Comparison of ENCODE assay signal across 39 cellular contexts in genomic region chr17:3479988-3480387, GRCh38. TPM values are rescaled to one million over a fixed set of nuclear protein-coding genes. Genes with fewer than 3 reads are reported as not detected.
"Had no signal": no experiment of that assay in that cellular context is flagged by ENCODE, and none has a peak within 500 bp of the region (broad histone marks: within the 10 kb centered on the region; RNA-seq: fewer than 3 reads in every experiment).

No MANE protein-coding gene starts in this region.

- H3K27ac ChIP-seq: ascending aorta, cardiac muscle cell, WERI-Rb-1 had no signal

- H3K36me3 ChIP-seq: ascending aorta, cardiac muscle cell, WERI-Rb-1 had no signal

- ATAC-seq: activated CD4-positive, alpha-beta T cell treated with anti-CD3 and anti-CD28 coated beads for 36 hours; activated CD4-positive, CD25-positive, alpha-beta regulatory T cell treated with anti-CD3 and anti-CD28 coated beads, Interleukin-2, amount 50 U/mL, for 24 hours; activated CD8-positive, alpha-beta memory T cell treated with anti-CD3 and anti-CD28 coated beads, Interleukin-2, amount 10 ng/mL, durations not matched to agents 7 days and 5 days; activated CD8-positive, alpha-beta T cell treated with anti-CD3 and anti-CD28 coated beads, Interleukin-2, amount 10 ng/mL, durations not matched to agents 7 days and 5 days; activated naive CD8-positive, alpha-beta T cell treated with anti-CD3 and anti-CD28 coated beads, Interleukin-2, amount 50 U/mL, for 24 hours; WTC11 had no signal

- H3K27ac Mint-ChIP-seq: activated CD4-positive, alpha-beta memory T cell treated with anti-CD3 and anti-CD28 coated beads, Interleukin-2, amount 10 ng/mL, durations not matched to agents 7 days and 5 days; activated CD4-positive, alpha-beta T cell treated with anti-CD3 and anti-CD28 coated beads for 36 hours; activated CD4-positive, alpha-beta T cell treated with anti-CD3 and anti-CD28 coated beads, Interleukin-2, amount 10 ng/mL, durations not matched to agents 7 days and 5 days; activated CD8-positive, alpha-beta memory T cell treated with anti-CD3 and anti-CD28 coated beads, Interleukin-2, amount 10 ng/mL, durations not matched to agents 7 days and 5 days; activated CD8-positive, alpha-beta T cell treated with anti-CD3 and anti-CD28 coated beads, Interleukin-2, amount 10 ng/mL, durations not matched to agents 7 days and 5 days; activated naive CD4-positive, alpha-beta T cell treated with anti-CD3 and anti-CD28 coated beads, Interleukin-2, amount 10 ng/mL, durations not matched to agents 7 days and 5 days; activated naive CD4-positive, alpha-beta T cell treated with anti-CD3 and anti-CD28 coated beads, Interleukin-2, amount 50 U/mL, for 24 hours; activated naive CD8-positive, alpha-beta T cell; activated naive CD8-positive, alpha-beta T cell treated with anti-CD3 and anti-CD28 coated beads, Interleukin-2, amount 10 ng/mL, durations not matched to agents 7 days and 5 days; activated naive CD8-positive, alpha-beta T cell treated with anti-CD3 and anti-CD28 coated beads, Interleukin-2, amount 50 U/mL, for 24 hours; activated T-cell treated with anti-CD3 and anti-CD28 coated beads, Interleukin-2, amount 50 U/mL, for 24 hours; activated T-helper 2 cell treated with anti-CD3 and anti-CD28 coated beads, Interferon-gamma antibody, Interleukin-2, Interleukin-4, amounts not matched to agents 10 μg/mL and 5 μg/mL and 100 μg/mL, durations not matched to agents 14 hours and 24 hours and 36 hours; brain; T-helper 1 cell treated with Interleukin-12 subunit alpha and Interleukin-12 subunit beta and Interleukin-4 antibody, amounts not matched to agents 30 μg/mL and 1 μg/mL, for 36 hours; T-helper 2 cell treated with Interferon-gamma antibody and Interleukin-4, amounts not matched to agents 5 μg/mL and 100 μg/mL, for 36 hours had no signal

- H3K4me1 ChIP-seq: ascending aorta had no signal

- H3K4me3 Mint-ChIP-seq: activated CD4-positive, alpha-beta memory T cell treated with anti-CD3 and anti-CD28 coated beads, Interleukin-2, amount 10 ng/mL, durations not matched to agents 7 days and 5 days; activated CD4-positive, alpha-beta T cell treated with anti-CD3 and anti-CD28 coated beads for 36 hours; activated CD4-positive, alpha-beta T cell treated with anti-CD3 and anti-CD28 coated beads, Interleukin-2, amount 10 ng/mL, durations not matched to agents 7 days and 5 days; activated CD8-positive, alpha-beta memory T cell treated with anti-CD3 and anti-CD28 coated beads, Interleukin-2, amount 10 ng/mL, durations not matched to agents 7 days and 5 days; activated CD8-positive, alpha-beta T cell treated with anti-CD3 and anti-CD28 coated beads, Interleukin-2, amount 10 ng/mL, durations not matched to agents 7 days and 5 days; activated naive CD4-positive, alpha-beta T cell treated with anti-CD3 and anti-CD28 coated beads, Interleukin-2, amount 10 ng/mL, durations not matched to agents 7 days and 5 days; activated naive CD4-positive, alpha-beta T cell treated with anti-CD3 and anti-CD28 coated beads, Interleukin-2, amount 50 U/mL, for 24 hours; activated naive CD8-positive, alpha-beta T cell; activated naive CD8-positive, alpha-beta T cell treated with anti-CD3 and anti-CD28 coated beads, Interleukin-2, amount 10 ng/mL, durations not matched to agents 7 days and 5 days; activated naive CD8-positive, alpha-beta T cell treated with anti-CD3 and anti-CD28 coated beads, Interleukin-2, amount 50 U/mL, for 24 hours; activated T-cell treated with anti-CD3 and anti-CD28 coated beads, Interleukin-2, amount 50 U/mL, for 24 hours; brain; central memory CD8-positive, alpha-beta T cell; T-helper 1 cell treated with Interleukin-12 subunit alpha and Interleukin-12 subunit beta and Interleukin-4 antibody, amounts not matched to agents 30 μg/mL and 1 μg/mL, for 36 hours; T-helper 2 cell treated with Interferon-gamma antibody and Interleukin-4, amounts not matched to agents 5 μg/mL and 100 μg/mL, for 36 hours; WTC11 had no signal

- H3K4me1 Mint-ChIP-seq: activated CD4-positive, alpha-beta memory T cell treated with anti-CD3 and anti-CD28 coated beads, Interleukin-2, amount 10 ng/mL, durations not matched to agents 7 days and 5 days; activated CD4-positive, alpha-beta T cell treated with anti-CD3 and anti-CD28 coated beads for 36 hours; activated CD4-positive, alpha-beta T cell treated with anti-CD3 and anti-CD28 coated beads, Interleukin-2, amount 10 ng/mL, durations not matched to agents 7 days and 5 days; activated naive CD8-positive, alpha-beta T cell treated with anti-CD3 and anti-CD28 coated beads, Interleukin-2, amount 50 U/mL, for 24 hours had no signal

- H3K36me3 Mint-ChIP-seq: activated CD8-positive, alpha-beta memory T cell treated with anti-CD3 and anti-CD28 coated beads, Interleukin-2, amount 10 ng/mL, durations not matched to agents 7 days and 5 days; activated naive CD4-positive, alpha-beta T cell treated with anti-CD3 and anti-CD28 coated beads, Interleukin-2, amount 10 ng/mL, durations not matched to agents 7 days and 5 days; activated naive CD4-positive, alpha-beta T cell treated with anti-CD3 and anti-CD28 coated beads, Interleukin-2, amount 50 U/mL, for 24 hours; activated naive CD8-positive, alpha-beta T cell; activated naive CD8-positive, alpha-beta T cell treated with anti-CD3 and anti-CD28 coated beads, Interleukin-2, amount 10 ng/mL, durations not matched to agents 7 days and 5 days; brain; WTC11 had no signal

- DNase-seq: activated CD4-positive, alpha-beta memory T cell treated with anti-CD3 and anti-CD28 coated beads, Interleukin-2, amount 10 ng/mL, durations not matched to agents 7 days and 5 days; activated CD4-positive, alpha-beta T cell treated with anti-CD3 and anti-CD28 coated beads for 1 hour; activated CD4-positive, alpha-beta T cell treated with anti-CD3 and anti-CD28 coated beads for 36 hours; activated CD4-positive, alpha-beta T cell treated with anti-CD3 and anti-CD28 coated beads for 48 hours; activated CD4-positive, alpha-beta T cell treated with anti-CD3 and anti-CD28 coated beads, Interleukin-2, amount 10 ng/mL, durations not matched to agents 7 days and 5 days; activated CD4-positive, alpha-beta T cell treated with anti-CD3 and anti-CD28 coated beads, Interleukin-2, amount 50 U/mL, for 48 hours; activated CD4-positive, CD25-positive, alpha-beta regulatory T cell; activated CD8-positive, alpha-beta memory T cell treated with anti-CD3 and anti-CD28 coated beads for 24 hours; activated CD8-positive, alpha-beta memory T cell treated with anti-CD3 and anti-CD28 coated beads, Interleukin-2, amount 10 ng/mL, durations not matched to agents 7 days and 5 days; activated CD8-positive, alpha-beta memory T cell treated with anti-CD3 and anti-CD28 coated beads, Interleukin-2, amount 50 U/mL, for 48 hours; activated CD8-positive, alpha-beta T cell treated with anti-CD3 and anti-CD28 coated beads, Interleukin-2, amount 10 ng/mL, durations not matched to agents 7 days and 5 days; activated effector memory CD4-positive, alpha-beta T cell treated with Interleukin-2 at 50 U/mL for 16 hours; activated gamma-delta T cell; activated naive CD4-positive, alpha-beta T cell treated with anti-CD3 and anti-CD28 coated beads, Interleukin-2, amount 10 ng/mL, durations not matched to agents 7 days and 5 days; activated naive CD4-positive, alpha-beta T cell treated with Interleukin-2 at 50 U/mL for 16 hours; activated naive CD8-positive, alpha-beta T cell treated with anti-CD3 and anti-CD28 coated beads, Interleukin-2, amount 10 ng/mL, durations not matched to agents 7 days and 5 days; activated naive CD8-positive, alpha-beta T cell treated with anti-CD3 and anti-CD28 coated beads, Interleukin-2, amount 50 U/mL, for 24 hours; activated T-cell treated with anti-CD3 and anti-CD28 coated beads, Interleukin-2, amount 50 U/mL, for 24 hours; activated T-cell treated with anti-CD3 and anti-CD28 coated beads, Interleukin-2, amount 50 U/mL, for 48 hours; amygdala; anterior cingulate cortex; caudate nucleus; cerebellar nuclear complex; T-helper 2 cell; T-helper 9 cell; WERI-Rb-1 had no signal

- H3K9me3 ChIP-seq: ascending aorta had no signal

- H3K4me3 ChIP-seq: ascending aorta, cardiac muscle cell had no signal

- H3K9me3 Mint-ChIP-seq: activated CD4-positive, alpha-beta memory T cell treated with anti-CD3 and anti-CD28 coated beads, Interleukin-2, amount 10 ng/mL, durations not matched to agents 7 days and 5 days; activated CD4-positive, alpha-beta T cell treated with anti-CD3 and anti-CD28 coated beads, Interleukin-2, amount 10 ng/mL, durations not matched to agents 7 days and 5 days; activated naive CD4-positive, alpha-beta T cell treated with anti-CD3 and anti-CD28 coated beads, Interleukin-2, amount 10 ng/mL, durations not matched to agents 7 days and 5 days; activated naive CD4-positive, alpha-beta T cell treated with anti-CD3 and anti-CD28 coated beads, Interleukin-2, amount 50 U/mL, for 24 hours; activated naive CD8-positive, alpha-beta T cell treated with anti-CD3 and anti-CD28 coated beads, Interleukin-2, amount 10 ng/mL, durations not matched to agents 7 days and 5 days; activated naive CD8-positive, alpha-beta T cell treated with anti-CD3 and anti-CD28 coated beads, Interleukin-2, amount 50 U/mL, for 24 hours; activated T-cell treated with anti-CD3 and anti-CD28 coated beads, Interleukin-2, amount 50 U/mL, for 24 hours; activated T-helper 2 cell treated with anti-CD3 and anti-CD28 coated beads, Interferon-gamma antibody, Interleukin-2, Interleukin-4, amounts not matched to agents 10 μg/mL and 5 μg/mL and 100 μg/mL, durations not matched to agents 14 hours and 24 hours and 36 hours; central memory CD8-positive, alpha-beta T cell; T-helper 1 cell treated with Interleukin-12 subunit alpha and Interleukin-12 subunit beta and Interleukin-4 antibody, amounts not matched to agents 30 μg/mL and 1 μg/mL, for 36 hours; T-helper 2 cell treated with Interferon-gamma antibody and Interleukin-4, amounts not matched to agents 5 μg/mL and 100 μg/mL, for 36 hours; WTC11 had no signal

- H3K27me3 ChIP-seq: ascending aorta, cardiac muscle cell had no signal

RNA-seq across cellular contexts. Expression of gene ASPA, which starts 4.2 kb away (rescaled TPM):
- total RNA-seq: activated CD4-positive, alpha-beta memory T cell treated with anti-CD3 and anti-CD28 coated beads, Interleukin-2, amount 10 ng/mL, durations not matched to agents 7 days and 5 days; activated CD4-positive, alpha-beta T cell treated with anti-CD3 and anti-CD28 coated beads for 36 hours; activated CD4-positive, alpha-beta T cell treated with anti-CD3 and anti-CD28 coated beads, Interleukin-2, amount 10 ng/mL, durations not matched to agents 7 days and 5 days; activated CD8-positive, alpha-beta memory T cell treated with anti-CD3 and anti-CD28 coated beads, Interleukin-2, amount 10 ng/mL, durations not matched to agents 7 days and 5 days; activated CD8-positive, alpha-beta T cell treated with anti-CD3 and anti-CD28 coated beads, Interleukin-2, amount 10 ng/mL, durations not matched to agents 7 days and 5 days; activated naive CD8-positive, alpha-beta T cell treated with anti-CD3 and anti-CD28 coated beads, Interleukin-2, amount 10 ng/mL, durations not matched to agents 7 days and 5 days; activated T-helper 2 cell treated with anti-CD3 and anti-CD28 coated beads, Interferon-gamma antibody, Interleukin-2, Interleukin-4, amounts not matched to agents 10 μg/mL and 5 μg/mL and 100 μg/mL, durations not matched to agents 14 hours and 24 hours and 36 hours; bronchial epithelial cell; cardiac muscle cell; chondrocyte had no signal
- polyA plus RNA-seq: cardiac muscle cell had no signal

RNA-seq across cellular contexts. Expression of gene SPATA22, which starts 8.4 kb away (rescaled TPM):
- total RNA-seq: activated CD4-positive, alpha-beta memory T cell treated with anti-CD3 and anti-CD28 coated beads, Interleukin-2, amount 10 ng/mL, durations not matched to agents 7 days and 5 days; activated CD8-positive, alpha-beta T cell treated with anti-CD3 and anti-CD28 coated beads, Interleukin-2, amount 10 ng/mL, durations not matched to agents 7 days and 5 days; activated T-helper 2 cell treated with anti-CD3 and anti-CD28 coated beads, Interferon-gamma antibody, Interleukin-2, Interleukin-4, amounts not matched to agents 10 μg/mL and 5 μg/mL and 100 μg/mL, durations not matched to agents 14 hours and 24 hours and 36 hours; ascending aorta; bronchial epithelial cell; cardiac muscle cell; chondrocyte; WTC11 had no signal
- polyA plus RNA-seq: cardiac muscle cell had no signal

RNA-seq across cellular contexts. Expression of gene OR1E2, which starts 46.3 kb away (rescaled TPM):
- total RNA-seq: activated CD4-positive, alpha-beta memory T cell treated with anti-CD3 and anti-CD28 coated beads, Interleukin-2, amount 10 ng/mL, durations not matched to agents 7 days and 5 days; activated CD4-positive, alpha-beta T cell treated with anti-CD3 and anti-CD28 coated beads for 36 hours; activated CD4-positive, alpha-beta T cell treated with anti-CD3 and anti-CD28 coated beads, Interleukin-2, amount 10 ng/mL, durations not matched to agents 7 days and 5 days; activated CD8-positive, alpha-beta memory T cell treated with anti-CD3 and anti-CD28 coated beads, Interleukin-2, amount 10 ng/mL, durations not matched to agents 7 days and 5 days; activated CD8-positive, alpha-beta T cell treated with anti-CD3 and anti-CD28 coated beads, Interleukin-2, amount 10 ng/mL, durations not matched to agents 7 days and 5 days; activated naive CD8-positive, alpha-beta T cell treated with anti-CD3 and anti-CD28 coated beads, Interleukin-2, amount 10 ng/mL, durations not matched to agents 7 days and 5 days; activated T-helper 2 cell treated with anti-CD3 and anti-CD28 coated beads, Interferon-gamma antibody, Interleukin-2, Interleukin-4, amounts not matched to agents 10 μg/mL and 5 μg/mL and 100 μg/mL, durations not matched to agents 14 hours and 24 hours and 36 hours; ascending aorta; bronchial epithelial cell; cardiac muscle cell; chondrocyte; WTC11 had no signal
- polyA plus RNA-seq: cardiac muscle cell had no signal
